ENCODE assay signal across 27 cellular contexts in the genomic region with DNA sequence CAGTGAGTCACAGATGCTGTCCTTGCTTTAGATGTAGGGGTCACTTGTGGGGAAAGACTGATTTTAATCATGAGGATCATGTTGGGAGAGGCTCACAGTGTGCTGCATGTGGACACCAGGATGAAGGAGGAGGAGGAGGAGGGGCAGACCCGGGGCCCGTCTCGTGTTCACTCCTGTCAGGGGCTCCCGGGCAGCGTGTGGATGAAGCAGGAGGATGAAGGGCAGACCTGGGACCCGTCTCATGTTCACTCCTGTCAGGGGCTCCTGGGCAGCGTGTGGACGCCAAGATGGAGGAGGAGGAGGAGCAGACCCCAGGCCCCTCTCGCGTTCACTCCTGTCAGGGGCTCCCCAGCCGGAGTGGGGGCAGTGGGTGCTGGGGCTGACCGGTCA.
"Had no signal": no experiment of that assay in that cellular context is flagged by ENCODE, and none has a peak within 500 bp of the region (broad histone marks: within the 10 kb centered on the region; RNA-seq: fewer than 3 reads in every experiment).

No MANE protein-coding gene starts in this region.

- ATAC-seq: activated T-cell treated with anti-CD3 and anti-CD28 coated beads, Interleukin-2, amount 50 U/mL, for 4 hours; gastroesophageal sphincter; left lobe of liver; psoas muscle; WTC11 had no signal

- H3K4me3 ChIP-seq: colonic mucosa, gastroesophageal sphincter, lung, neural progenitor cell, pancreas, psoas muscle, right atrium auricular region, tibial artery had no signal

- H3K4me1 ChIP-seq: colonic mucosa, gastroesophageal sphincter, neural progenitor cell, pancreas, psoas muscle, right atrium auricular region, tibial artery had no signal

- H3K4me3 Mint-ChIP-seq: activated naive CD4-positive, alpha-beta T cell treated with anti-CD3 and anti-CD28 coated beads for 36 hours; activated naive CD8-positive, alpha-beta T cell treated with anti-CD3 and anti-CD28 coated beads, Interleukin-2, amount 10 ng/mL, durations not matched to agents 7 days and 5 days; activated T-cell treated with anti-CD3 and anti-CD28 coated beads, Interleukin-2, amount 50 U/mL, for 4 hours; naive thymus-derived CD4-positive, alpha-beta T cell; neural progenitor cell; stimulated activated naive CD8-positive, alpha-beta T cell treated with anti-CD3 and anti-CD28 coated beads, Interleukin-15, Interleukin-2, amounts not matched to agents 100 ng/mL and 50 ng/mL, for 24 hours; WTC11 had no signal

- H3K4me1 Mint-ChIP-seq: activated naive CD8-positive, alpha-beta T cell treated with anti-CD3 and anti-CD28 coated beads, Interleukin-2, amount 10 ng/mL, durations not matched to agents 7 days and 5 days; naive thymus-derived CD4-positive, alpha-beta T cell; WTC11 had no signal

- H3K27ac ChIP-seq: colonic mucosa, epithelial cell of prostate, gastroesophageal sphincter, neural progenitor cell, pancreas, psoas muscle, right atrium auricular region, tibial artery had no signal

- H3K9ac ChIP-seq: neural progenitor cell had no signal

- H3K27ac Mint-ChIP-seq: activated naive CD4-positive, alpha-beta T cell treated with anti-CD3 and anti-CD28 coated beads for 36 hours; activated naive CD8-positive, alpha-beta T cell treated with anti-CD3 and anti-CD28 coated beads, Interleukin-2, amount 10 ng/mL, durations not matched to agents 7 days and 5 days; activated T-helper 2 cell treated with anti-CD3 and anti-CD28 coated beads, Interferon-gamma antibody, Interleukin-2, Interleukin-4, amounts not matched to agents 10 μg/mL and 5 μg/mL and 100 μg/mL, durations not matched to agents 14 hours and 24 hours and 36 hours; naive thymus-derived CD4-positive, alpha-beta T cell; stimulated activated naive CD8-positive, alpha-beta T cell treated with anti-CD3 and anti-CD28 coated beads, Interleukin-15, Interleukin-2, amounts not matched to agents 100 ng/mL and 50 ng/mL, for 24 hours; WTC11 had no signal

- H3K9me3 ChIP-seq: colonic mucosa, pancreas, psoas muscle, right atrium auricular region had no signal

- FAIRE-seq: bronchial epithelial cell, keratinocyte, pancreas, urothelium cell line had no signal

- DNase-seq: activated CD8-positive, alpha-beta memory T cell treated with anti-CD3 and anti-CD28 coated beads, Interleukin-2, amount 50 U/mL, for 48 hours; activated naive CD4-positive, alpha-beta T cell treated with anti-CD3 and anti-CD28 coated beads for 36 hours; activated naive CD8-positive, alpha-beta T cell treated with anti-CD3 and anti-CD28 coated beads, Interleukin-2, amount 10 ng/mL, durations not matched to agents 7 days and 5 days; activated T-cell treated with anti-CD3 and anti-CD28 coated beads, Interleukin-2, amount 50 U/mL, for 4 hours; amygdala; colonic mucosa; head of caudate nucleus; naive thymus-derived CD4-positive, alpha-beta T cell; pancreas; psoas muscle; stimulated activated CD4-positive, alpha-beta T cell treated with anti-CD3 and anti-CD28 coated beads, Interleukin-12 subunit alpha, Interleukin-12 subunit beta, amount 100 ng/mL, for 4 hours; stimulated activated CD4-positive, alpha-beta T cell treated with anti-CD3 and anti-CD28 coated beads, Interleukin-4, amount 100 ng/mL, for 4 hours; substantia nigra; T1000 had no signal

- H3K36me3 ChIP-seq: colonic mucosa, gastroesophageal sphincter, neural progenitor cell, pancreas, right atrium auricular region, tibial artery had no signal

- H3K27me3 ChIP-seq: colonic mucosa, neural progenitor cell, right atrium auricular region had no signal

- H3K9me3 Mint-ChIP-seq: activated naive CD8-positive, alpha-beta T cell treated with anti-CD3 and anti-CD28 coated beads, Interleukin-2, amount 10 ng/mL, durations not matched to agents 7 days and 5 days; activated T-helper 2 cell treated with anti-CD3 and anti-CD28 coated beads, Interferon-gamma antibody, Interleukin-2, Interleukin-4, amounts not matched to agents 10 μg/mL and 5 μg/mL and 100 μg/mL, durations not matched to agents 14 hours and 24 hours and 36 hours had no signal

- H3K36me3 Mint-ChIP-seq: activated naive CD8-positive, alpha-beta T cell treated with anti-CD3 and anti-CD28 coated beads, Interleukin-2, amount 10 ng/mL, durations not matched to agents 7 days and 5 days; naive thymus-derived CD4-positive, alpha-beta T cell; neural progenitor cell had no signal

- H2AFZ ChIP-seq: neural progenitor cell had no signal

- H3K4me2 ChIP-seq: neural progenitor cell had no signal
